Comparison of ENCODE assay signal across 1 cellular context in genomic region chr22:50485221-50486131, GRCh38.
TF ChIP-seq lines count a peak whose summit lies in the region.

No MANE protein-coding gene starts in this region.

TF ChIP-seq in IMR-90, 13 proteins besides CTCF, POLR2A, EP300 and RAD21:
- 0 out of 2 replicates have a peak, but pooled peaks have one; percentile 29 for TF ChIP-seq USF2 (IDR thresholded peaks at IDR 0.05; ENCODE audit: low read depth, low read length)
- no peak for TF ChIP-seq MAFK (IDR thresholded peaks at IDR 0.05; ENCODE audit: low read depth, low read length)
- no peak for TF ChIP-seq MXI1 (IDR thresholded peaks at IDR 0.05; ENCODE audit: borderline replicate concordance, low read depth, low read length)
- TF ChIP-seq BHLHE40 (IDR thresholded peaks at IDR 0.05; ENCODE audit: low read depth, low read length) = peak; percentile 23; the same call in 1 of the 2 replicates
- TF ChIP-seq SMC3 (IDR thresholded peaks at IDR 0.05; ENCODE audit: low read depth, low read length) = no peak
- no peak for TF ChIP-seq CHD1 (IDR thresholded peaks at IDR 0.05; ENCODE audit: low read depth, low read length)
- TF ChIP-seq MAZ (IDR thresholded peaks at IDR 0.05; ENCODE audit: borderline replicate concordance, low read depth, low read length) = no peak
- TF ChIP-seq ELK1 (IDR thresholded peaks at IDR 0.05; ENCODE audit: borderline replicate concordance, low read depth, low read length) = no peak
- TF ChIP-seq RCOR1 (IDR thresholded peaks at IDR 0.05; ENCODE audit: insufficient replicate concordance, low read length) = no peak
- no peak for TF ChIP-seq CEBPB (IDR thresholded peaks at IDR 0.05; ENCODE audit: low read depth, low read length)
- TF ChIP-seq NFE2L2 (IDR thresholded peaks at IDR 0.05; ENCODE audit: low read depth, low read length) = no peak
- no peak for TF ChIP-seq FOS (IDR thresholded peaks at IDR 0.05; ENCODE audit: low read depth, low read length)
